Comparison of ENCODE assay signal across 1 cellular context in the genomic region with DNA sequence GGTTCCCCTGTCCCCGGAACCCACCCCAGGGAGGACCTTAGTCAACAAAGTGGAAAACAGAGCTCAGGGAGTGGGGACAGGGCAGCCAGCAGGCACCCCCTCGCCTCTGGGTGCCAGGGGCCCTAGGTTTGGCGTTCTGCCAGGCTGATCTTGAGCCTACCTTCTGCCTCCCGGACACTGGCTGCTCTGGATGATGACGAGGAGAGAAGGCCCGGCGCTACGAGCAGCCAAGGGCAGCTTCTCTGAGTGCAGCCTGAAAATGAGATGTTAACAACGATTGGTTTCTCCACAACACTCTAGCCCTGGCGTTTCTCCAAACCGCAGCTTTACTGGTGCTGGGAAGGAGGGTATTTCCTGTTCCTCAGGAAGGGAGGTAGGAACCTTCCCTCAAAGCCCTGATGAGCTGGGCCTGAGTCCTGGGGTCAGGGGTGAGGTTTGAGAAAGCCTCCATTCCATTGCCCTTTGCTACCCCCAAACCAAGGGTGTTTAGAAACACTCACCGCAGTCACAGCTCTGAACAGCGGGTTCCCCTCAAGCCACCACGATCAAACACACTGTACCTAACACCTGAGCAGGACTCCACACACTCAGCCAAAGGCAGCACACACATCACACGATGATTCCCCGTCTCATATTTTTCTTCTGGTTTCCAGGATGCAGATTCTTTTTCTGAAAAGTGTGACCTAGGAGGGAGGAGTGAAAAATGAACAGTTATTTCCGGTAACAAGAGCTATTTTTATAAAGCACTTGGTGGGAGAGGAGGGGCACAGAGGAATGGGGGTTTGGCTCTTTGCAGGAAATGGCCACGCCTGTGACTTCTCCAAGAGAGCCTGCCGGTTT.
TF ChIP-seq lines count a peak whose summit lies in the region.

TSS of gene STING1 (minus strand) at position 709 of the 840 bp plus-strand sequence. CDS start 1,054 bp downstream, outside the sequence.

TF ChIP-seq in H1, 55 proteins besides CTCF, POLR2A, EP300 and RAD21 (continued from another document):
- TF ChIP-seq POU5F1 (IDR thresholded peaks at IDR 0.05; ENCODE audit: low read depth, low read length): no peak
TF ChIP-seq in H1: peak in this region for 0.
